Comparison of ENCODE assay signal across 21 cellular contexts in genomic region chr2:120979398-120979797, GRCh38.
"Had no signal": no experiment of that assay in that cellular context is flagged by ENCODE, and none has a peak within 500 bp of the region (broad histone marks: within the 10 kb centered on the region; RNA-seq: fewer than 3 reads in every experiment).

No MANE protein-coding gene starts in this region.

- ATAC-seq: T-cell had no signal

- H3K9me3 ChIP-seq: MG63, SK-N-SH had no signal

- H3K9ac ChIP-seq: SK-N-SH had no signal

- H3K27me3 ChIP-seq: MG63 had no signal

- FAIRE-seq: RCC 7860 had no signal

- H3K4me2 ChIP-seq: SK-N-SH had no signal

- H3K36me3 ChIP-seq: MG63 had no signal

- DNase-seq: Karpas-422, KG1, MG63, NCI-H1092, NCI-H1105 treated with DMSO at 0.1 percent for 48 hours, NCI-H1417 treated with DMSO at 0.1 percent for 48 hours, NCI-H146, NCI-H1694 treated with DMSO at 0.1 percent for 48 hours, NCI-H1930, NCI-H2081, NCI-H2107, NCI-H2227 treated with DMSO at 0.1 percent for 48 hours, NCI-H524, NCI-H526 treated with DMSO at 0.1 percent for 48 hours, NCI-H774, RPMI8226, SHP77, SK-N-SH, SW 1271, T-cell had no signal

- H3K4me3 ChIP-seq: MG63 had no signal
